In the genomic region with DNA sequence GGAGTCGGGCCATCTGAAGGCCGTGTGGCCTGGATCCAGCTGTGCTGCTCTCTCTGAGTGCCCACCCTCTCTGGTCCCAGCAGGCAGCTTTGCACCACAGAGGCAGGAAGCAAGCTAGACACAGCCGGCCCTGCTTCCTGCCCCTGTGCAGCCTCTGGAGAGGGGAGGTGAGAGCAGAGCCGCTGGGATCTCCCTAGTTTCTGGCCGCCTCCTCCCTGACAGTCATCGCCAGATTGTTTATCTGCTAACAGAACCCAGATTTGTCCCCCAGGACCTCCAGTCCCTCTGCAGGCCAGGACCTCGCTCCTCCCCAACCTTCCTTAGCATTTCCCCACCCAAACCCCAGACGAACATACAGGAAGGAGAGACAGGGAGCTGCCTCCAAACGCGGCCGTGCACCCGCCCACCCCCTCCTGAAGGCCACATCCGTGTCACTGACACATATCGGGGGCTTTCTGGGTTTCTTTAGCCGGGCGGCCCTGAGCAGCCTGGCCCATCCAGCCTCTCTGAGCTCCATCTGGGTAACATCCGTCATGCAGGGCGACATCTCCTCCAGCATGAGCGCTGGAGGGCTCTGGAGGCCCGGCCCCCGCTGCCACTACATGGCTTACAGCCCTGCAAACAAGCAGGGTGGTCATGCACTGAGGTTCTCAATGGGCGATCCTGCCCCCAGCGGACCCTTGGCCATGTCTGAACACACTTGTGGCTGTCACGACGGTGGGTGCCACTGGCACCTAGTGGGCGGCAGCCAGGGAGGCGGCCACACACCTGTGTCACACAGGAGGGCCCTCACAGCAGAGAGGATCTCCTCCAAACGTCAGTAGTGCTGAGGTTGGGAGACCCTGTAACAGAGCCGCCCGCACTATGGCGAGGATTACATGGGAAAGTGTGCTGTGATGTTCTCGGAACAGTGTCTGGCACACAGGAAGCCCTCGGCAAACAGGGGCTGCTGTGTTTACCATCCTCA, we compare ENCODE assay signal across 9 cellular contexts. TPM values are rescaled to one million over a fixed set of nuclear protein-coding genes. Genes with fewer than 3 reads are reported as not detected.
DNase-seq lines count a peak whose midpoint lies in the region; ATAC-seq, FAIRE-seq and TF ChIP-seq lines count a peak whose summit lies in the region.
"Had no signal": no experiment of that assay in that cellular context is flagged by ENCODE, and none has a peak within 500 bp of the region (broad histone marks: within the 10 kb centered on the region; RNA-seq: fewer than 3 reads in every experiment).

No MANE protein-coding gene starts in this region.

- ATAC-seq in activated CD8-positive, alpha-beta memory T cell treated with anti-CD3 and anti-CD28 coated beads, Interleukin-2, amount 10 ng/mL, durations not matched to agents 7 days and 5 days, result peak; percentile 88
- ATAC-seq in HG03025 (IDR thresholded peaks at IDR 0.05; ENCODE audit: low FRiP score, unreplicated experiment) (no peak), HG03039 (IDR thresholded peaks at IDR 0.05; ENCODE audit: unreplicated experiment) (no peak), HG02938 (IDR thresholded peaks at IDR 0.05; ENCODE audit: unreplicated experiment) (no peak)

- H3K36me3 ChIP-seq in endothelial cell of umbilical vein (ENCODE audit: control insufficient read depth in 2 of 2, extremely low read depth in 1 of 2, insufficient read depth in 2 of 2, low read length in 2 of 2) (no peaks in the 10 kb centered on the region), skeletal muscle tissue (ENCODE audit: control insufficient read depth in 3 of 3, insufficient read depth in 3 of 3, low read length in 3 of 3) (no peaks in the 10 kb centered on the region)

- no peak for TF ChIP-seq POLR2A in endothelial cell of umbilical vein (IDR thresholded peaks at IDR 0.05; ENCODE audit: low read depth, low read length)

- CTCF ChIA-PET in activated CD8-positive, alpha-beta memory T cell treated with anti-CD3 and anti-CD28 coated beads, Interleukin-2, amount 10 ng/mL, durations not matched to agents 7 days and 5 days (lab: Charles Lee), result interaction anchor here (0.6 to 4.0 kb wide), 8 partner anchors 12 to 197 kb away, joined by 3 to 16 read pairs (median 3); no protein-coding TSS in a partner anchor
- CTCF ChIA-PET in endothelial cell of umbilical vein (lab: Charles Lee), result no interaction called here

- H3K4me1 Mint-ChIP-seq in activated CD8-positive, alpha-beta memory T cell treated with anti-CD3 and anti-CD28 coated beads, Interleukin-2, amount 10 ng/mL, durations not matched to agents 7 days and 5 days, result peaks cover 31% of the 10 kb centered on the region

- no peaks in the 10 kb centered on the region for H3K9me1 ChIP-seq in endothelial cell of umbilical vein (replicated peaks; ENCODE audit: control insufficient read depth, extremely low read depth, insufficient read depth, low read length)

- TF ChIP-seq CTCF in endothelial cell of umbilical vein (IDR thresholded peaks at IDR 0.05; ENCODE audit: extremely low read depth in 1 of 2, insufficient read depth in 1 of 2, low read depth in 1 of 2, low read length in 2 of 2), result no peak

- H2AFZ ChIP-seq in endothelial cell of umbilical vein (ENCODE audit: low read depth, low read length), result peak overlapping the region; percentile 72

- peaks cover 6% of the 10 kb centered on the region for H3K4me1 ChIP-seq in endothelial cell of umbilical vein (ENCODE audit: control insufficient read depth, extremely low read depth, insufficient read depth, low read length)
- peaks cover 15 to 28% (median 24%) of the 10 kb centered on the region in 3 donors for H3K4me1 ChIP-seq in skeletal muscle tissue (ENCODE audit: control insufficient read depth in 3 of 3, insufficient read depth in 3 of 3, low read length in 3 of 3)

- H3K79me2 ChIP-seq in endothelial cell of umbilical vein (ENCODE audit: control insufficient read depth, insufficient read depth, low read length), result no peaks in the 10 kb centered on the region

- DNase-seq in CMK (ENCODE audit: low read depth), result peak; percentile 17
- peak; percentile 90 for DNase-seq in activated CD8-positive, alpha-beta memory T cell treated with anti-CD3 and anti-CD28 coated beads, Interleukin-2, amount 10 ng/mL, durations not matched to agents 7 days and 5 days
- no peak for DNase-seq in endothelial cell of umbilical vein (ENCODE audit: low read depth, low spot score)
- no peak for DNase-seq in DMS53 (lab: John Stamatoyannopoulos, UW)

- POLR2A ChIA-PET in endothelial cell of umbilical vein (lab: Charles Lee), result no interaction called here

- H4K20me1 ChIP-seq in endothelial cell of umbilical vein (replicated peaks; ENCODE audit: control insufficient read depth, extremely low read depth, insufficient read depth, low read length), result no peaks in the 10 kb centered on the region

- no TSS peak for BruUV-seq in endothelial cell of umbilical vein (replicated peaks; lab: Mats Ljungman, UMichigan)

- H3K4me3 ChIP-seq in endothelial cell of umbilical vein (replicated peaks in 1 of 3; ENCODE audit: insufficient read depth in 1 of 3, low read depth in 1 of 3, low read length in 3 of 3) (no peak overlapping the region), skeletal muscle tissue (ENCODE audit: low read length in 3 of 3) (no peak overlapping the region)

- no peak overlapping the region for H3K4me2 ChIP-seq in endothelial cell of umbilical vein (ENCODE audit: insufficient read depth, low read length)

- peak overlapping the region; percentile 55 for H3K4me3 Mint-ChIP-seq in activated CD8-positive, alpha-beta memory T cell treated with anti-CD3 and anti-CD28 coated beads, Interleukin-2, amount 10 ng/mL, durations not matched to agents 7 days and 5 days

- no peaks in the 10 kb centered on the region for H3K27me3 Mint-ChIP-seq in activated CD8-positive, alpha-beta memory T cell treated with anti-CD3 and anti-CD28 coated beads, Interleukin-2, amount 10 ng/mL, durations not matched to agents 7 days and 5 days

- H3K9me3 ChIP-seq in endothelial cell of umbilical vein (replicated peaks; ENCODE audit: control insufficient read depth, insufficient read depth, low read length) (no peaks in the 10 kb centered on the region), skeletal muscle tissue (ENCODE audit: control insufficient read depth in 3 of 3, low read length in 3 of 3) (no peaks in the 10 kb centered on the region)

- H3K9me3 Mint-ChIP-seq in activated CD8-positive, alpha-beta memory T cell treated with anti-CD3 and anti-CD28 coated beads, Interleukin-2, amount 10 ng/mL, durations not matched to agents 7 days and 5 days (ENCODE audit: low read depth), result no peaks in the 10 kb centered on the region

- H3K9ac ChIP-seq in endothelial cell of umbilical vein (replicated peaks; ENCODE audit: extremely low read depth, insufficient read depth, low read length) (peak overlapping the region; percentile 9), skeletal muscle tissue (ENCODE audit: low read depth in 1 of 3, low read length in 3 of 3) (no peak overlapping the region)

- H3K27ac Mint-ChIP-seq in activated CD8-positive, alpha-beta memory T cell treated with anti-CD3 and anti-CD28 coated beads, Interleukin-2, amount 10 ng/mL, durations not matched to agents 7 days and 5 days, result peak overlapping the region; percentile 97

- H3K27ac ChIP-seq in endothelial cell of umbilical vein (ENCODE audit: insufficient read depth, low read depth, low read length), result no peak overlapping the region
- H3K27ac ChIP-seq in skeletal muscle tissue (ENCODE audit: low read depth, low read length), result peak overlapping the region; percentile 54

- dilution Hi-C loops in endothelial cell of umbilical vein (cut with MboI; ENCODE audit: extremely low pct_ligation_motif_present, low sequenced_read_pairs), result no loop called here

- intact Hi-C loops in endothelial cell of umbilical vein (cut with micrococcal nuclease), result no loop called here

- no peak for FAIRE-seq in endothelial cell of umbilical vein (lab: Jason Lieb, UNC)

- no peaks in the 10 kb centered on the region for H3K27me3 ChIP-seq in endothelial cell of umbilical vein (ENCODE audit: control insufficient read depth in 2 of 2, insufficient read depth in 2 of 2, low read length in 2 of 2)
- H3K27me3 ChIP-seq in skeletal muscle tissue (ENCODE audit: control insufficient read depth in 3 of 3, insufficient read depth in 3 of 3, low read length in 3 of 3), result peaks cover 0 to 5% (median 3%) of the 10 kb centered on the region in 3 donors

- no peaks in the 10 kb centered on the region for H3K36me3 Mint-ChIP-seq in activated CD8-positive, alpha-beta memory T cell treated with anti-CD3 and anti-CD28 coated beads, Interleukin-2, amount 10 ng/mL, durations not matched to agents 7 days and 5 days

TF ChIP-seq in endothelial cell of umbilical vein, 7 proteins besides CTCF, POLR2A, EP300 and RAD21 (continues in another document):
- TF ChIP-seq GATA2 (IDR thresholded peaks at IDR 0.05; ENCODE audit: insufficient read depth, insufficient read length, low read depth, low read length) (no peak), FOS (IDR thresholded peaks at IDR 0.05; ENCODE audit: borderline replicate concordance, insufficient read depth, low read length) (no peak), POLR2AphosphoS5 (IDR thresholded peaks at IDR 0.05; ENCODE audit: insufficient read depth, low read depth, low read length) (no peak)

RNA-seq across cellular contexts. Expression of a gene that starts 47.6 kb away (rescaled TPM):
- not detected for total RNA-seq in activated CD8-positive, alpha-beta memory T cell treated with anti-CD3 and anti-CD28 coated beads, Interleukin-2, amount 10 ng/mL, durations not matched to agents 7 days and 5 days
- not detected in 2 replicates for total RNA-seq in endothelial cell of umbilical vein
- polyA plus RNA-seq in endothelial cell of umbilical vein, result not detected in 2 replicates
- not detected in 2 replicates for polyA plus RNA-seq in endothelial cell of umbilical vein (2011; cell fraction: cytosol; rRNA removed)
- polyA plus RNA-seq in endothelial cell of umbilical vein (2011; cell fraction: nucleus; rRNA removed), result not detected in 2 replicates
- polyA plus RNA-seq in endothelial cell of umbilical vein (2012), result not detected in 2 replicates
- polyA minus RNA-seq in endothelial cell of umbilical vein, result not detected in 2 replicates
- polyA minus RNA-seq in endothelial cell of umbilical vein (2011; cell fraction: cytosol; rRNA and poly(A)+ RNA removed), result not detected
- not detected in 2 replicates for polyA minus RNA-seq in endothelial cell of umbilical vein (2011; cell fraction: nucleus; rRNA and poly(A)+ RNA removed)
- not detected for total RNA-seq in skeletal muscle tissue
- total RNA-seq: activated CD8-positive, alpha-beta memory T cell treated with anti-CD3 and anti-CD28 coated beads for 36 hours had no signal

RNA-seq across cellular contexts. Expression of a gene that starts 54.4 kb away (rescaled TPM):
- total RNA-seq in activated CD8-positive, alpha-beta memory T cell treated with anti-CD3 and anti-CD28 coated beads, Interleukin-2, amount 10 ng/mL, durations not matched to agents 7 days and 5 days, result under 1 TPM; 0.38 to 0.56 TPM
- 0.30 and 0.44 TPM in 2 replicates for total RNA-seq in endothelial cell of umbilical vein
- 0.16 and 0.19 TPM in 2 replicates for polyA plus RNA-seq in endothelial cell of umbilical vein
- 0.10 and 0.14 TPM in 2 replicates for polyA plus RNA-seq in endothelial cell of umbilical vein (2011; cell fraction: cytosol; rRNA removed)
- 0.55 and 0.66 TPM in 2 replicates for polyA plus RNA-seq in endothelial cell of umbilical vein (2011; cell fraction: nucleus; rRNA removed)
- polyA plus RNA-seq in endothelial cell of umbilical vein (2012), result 0.08 and 0.44 TPM in 2 replicates
- polyA minus RNA-seq in endothelial cell of umbilical vein, result 0.13 TPM in 1 of 2 replicates, not detected in the other
- polyA minus RNA-seq in endothelial cell of umbilical vein (2011; cell fraction: cytosol; rRNA and poly(A)+ RNA removed), result not detected
- polyA minus RNA-seq in endothelial cell of umbilical vein (2011; cell fraction: nucleus; rRNA and poly(A)+ RNA removed), result 0.14 and 0.38 TPM in 2 replicates
- 5.7 TPM for total RNA-seq in skeletal muscle tissue

Comparison
In these comparisons a context has a peak if more than half of its experiments do, and no peak if none do; other contexts are left out.
1. DNase-seq: peak in CMK (single experiment) and activated CD8-positive, alpha-beta memory T cell treated with anti-CD3 and anti-CD28 coated beads, Interleukin-2, amount 10 ng/mL, durations not matched to agents 7 days and 5 days (single experiment); none in endothelial cell of umbilical vein (single experiment) and DMS53 (single experiment).